Comparison of ENCODE assay signal across 14 cellular contexts in genomic region chr1:2175055-2175414, GRCh38. TPM values are rescaled to one million over a fixed set of nuclear protein-coding genes. Genes with fewer than 3 reads are reported as not detected.
DNase-seq lines count a peak whose midpoint lies in the region; ATAC-seq and TF ChIP-seq lines count a peak whose summit lies in the region.
"Had no signal": no experiment of that assay in that cellular context is flagged by ENCODE, and none has a peak within 500 bp of the region (broad histone marks: within the 10 kb centered on the region; RNA-seq: fewer than 3 reads in every experiment).

No MANE protein-coding gene starts in this region.

- intact Hi-C loops in activated T-helper 1 cell treated with anti-CD3 and anti-CD28 coated beads, Interleukin-12 subunit alpha, Interleukin-12 subunit beta, Interleukin-2, Interleukin-4 antibody, amounts not matched to agents 30 ng/mL and 10 ng/mL and 1 ng/mL, durations not matched to agents 14 hours and 24 hours and 36 hours (cut with micrococcal nuclease), result no loop called here
- intact Hi-C loops in lower lobe of right lung (cut with DNase I) (no loop called here), prostate gland (cut with DNase I) (no loop called here)

- no peaks in the 10 kb centered on the region for H3K9me3 Mint-ChIP-seq in activated T-cell treated with anti-CD3 and anti-CD28 coated beads, Interleukin-2, amount 50 U/mL, for 4 hours
- H3K9me3 Mint-ChIP-seq in activated T-helper 1 cell treated with anti-CD3 and anti-CD28 coated beads, Interleukin-12 subunit alpha, Interleukin-12 subunit beta, Interleukin-2, Interleukin-4 antibody, amounts not matched to agents 30 ng/mL and 10 ng/mL and 1 ng/mL, durations not matched to agents 14 hours and 24 hours and 36 hours, result no peaks in the 10 kb centered on the region
- H3K9me3 Mint-ChIP-seq: endodermal cell; stimulated activated naive CD8-positive, alpha-beta T cell treated with anti-CD3 and anti-CD28 coated beads, Interleukin-15, amount 100 ng/mL, for 72 hours; T-helper 1 cell treated with Interleukin-12 subunit alpha and Interleukin-12 subunit beta and Interleukin-4 antibody, amounts not matched to agents 30 μg/mL and 1 μg/mL, for 36 hours had no signal

- no peak overlapping the region for H3K27ac Mint-ChIP-seq in activated T-helper 1 cell treated with anti-CD3 and anti-CD28 coated beads, Interleukin-12 subunit alpha, Interleukin-12 subunit beta, Interleukin-2, Interleukin-4 antibody, amounts not matched to agents 30 ng/mL and 10 ng/mL and 1 ng/mL, durations not matched to agents 14 hours and 24 hours and 36 hours
- H3K27ac Mint-ChIP-seq: stimulated activated naive CD8-positive, alpha-beta T cell treated with anti-CD3 and anti-CD28 coated beads, Interleukin-15, amount 100 ng/mL, for 72 hours; T-helper 1 cell treated with Interleukin-12 subunit alpha and Interleukin-12 subunit beta and Interleukin-4 antibody, amounts not matched to agents 30 μg/mL and 1 μg/mL, for 36 hours had no signal

- H3K4me3 ChIP-seq in lower lobe of right lung (peak overlapping the region; percentile 43), subcutaneous abdominal adipose tissue (ENCODE audit: low read depth in 1 of 5, low read length in 5 of 5) (peak overlapping the region in 3 of 5 donors; percentile 52 to 64 (median 58)), prostate gland (no peak overlapping the region)

- H3K27me3 ChIP-seq in lower lobe of right lung (ENCODE audit: low read depth) (no peaks in the 10 kb centered on the region), subcutaneous abdominal adipose tissue (ENCODE audit: control insufficient read depth in 5 of 5, insufficient read depth in 4 of 5, low read length in 5 of 5) (peaks cover 3 to 29% (median 14%) of the 10 kb centered on the region in 5 donors), prostate gland (replicated peaks; ENCODE audit: insufficient read depth) (no peaks in the 10 kb centered on the region)
- H3K27me3 ChIP-seq: Peyer's patch had no signal

- no peak for TF ChIP-seq POLR2A in prostate gland (IDR thresholded peaks at IDR 0.05)

- no peaks in the 10 kb centered on the region for H3K27me3 Mint-ChIP-seq in activated T-cell treated with anti-CD3 and anti-CD28 coated beads, Interleukin-2, amount 50 U/mL, for 4 hours (ENCODE audit: low read depth)
- no peaks in the 10 kb centered on the region for H3K27me3 Mint-ChIP-seq in activated T-helper 1 cell treated with anti-CD3 and anti-CD28 coated beads, Interleukin-12 subunit alpha, Interleukin-12 subunit beta, Interleukin-2, Interleukin-4 antibody, amounts not matched to agents 30 ng/mL and 10 ng/mL and 1 ng/mL, durations not matched to agents 14 hours and 24 hours and 36 hours (ENCODE audit: insufficient read depth)
- H3K27me3 Mint-ChIP-seq: stimulated activated naive CD8-positive, alpha-beta T cell treated with anti-CD3 and anti-CD28 coated beads, Interleukin-15, amount 100 ng/mL, for 72 hours had no signal

- H3K36me3 Mint-ChIP-seq in activated T-cell treated with anti-CD3 and anti-CD28 coated beads, Interleukin-2, amount 50 U/mL, for 4 hours (ENCODE audit: insufficient read depth), result peaks cover 6% of the 10 kb centered on the region
- H3K36me3 Mint-ChIP-seq in activated T-helper 1 cell treated with anti-CD3 and anti-CD28 coated beads, Interleukin-12 subunit alpha, Interleukin-12 subunit beta, Interleukin-2, Interleukin-4 antibody, amounts not matched to agents 30 ng/mL and 10 ng/mL and 1 ng/mL, durations not matched to agents 14 hours and 24 hours and 36 hours (ENCODE audit: low read depth), result no peaks in the 10 kb centered on the region

- no peak overlapping the region for H3K27ac ChIP-seq in lower lobe of right lung
- no peak overlapping the region for H3K27ac ChIP-seq in subcutaneous abdominal adipose tissue (ENCODE audit: low read depth, low read length)
- H3K27ac ChIP-seq in prostate gland, result peak overlapping the region in 1 of 2 donors; percentile 42
- H3K27ac ChIP-seq: Peyer's patch had no signal

- WGBS in prostate gland, result 66% methylated on average over 9 of the region's 9 CpGs

- H3K4me1 Mint-ChIP-seq in activated T-cell treated with anti-CD3 and anti-CD28 coated beads, Interleukin-2, amount 50 U/mL, for 4 hours (ENCODE audit: low read depth), result peaks cover 4% of the 10 kb centered on the region
- H3K4me1 Mint-ChIP-seq in activated T-helper 1 cell treated with anti-CD3 and anti-CD28 coated beads, Interleukin-12 subunit alpha, Interleukin-12 subunit beta, Interleukin-2, Interleukin-4 antibody, amounts not matched to agents 30 ng/mL and 10 ng/mL and 1 ng/mL, durations not matched to agents 14 hours and 24 hours and 36 hours (ENCODE audit: low read depth), result no peaks in the 10 kb centered on the region
- H3K4me1 Mint-ChIP-seq: endodermal cell had no signal

- no peaks in the 10 kb centered on the region for H3K9me3 ChIP-seq in lower lobe of right lung
- no peaks in the 10 kb centered on the region for H3K9me3 ChIP-seq in subcutaneous abdominal adipose tissue (ENCODE audit: control insufficient read depth in 5 of 5, low read length in 5 of 5)
- no peaks in the 10 kb centered on the region for H3K9me3 ChIP-seq in prostate gland
- H3K9me3 ChIP-seq: Peyer's patch had no signal

- no peak for DNase-seq in activated T-cell treated with anti-CD3 and anti-CD28 coated beads, Interleukin-2, amount 50 U/mL, for 4 hours
- no peak for DNase-seq in activated T-cell treated with anti-CD3 and anti-CD28 coated beads, Interleukin-2, amount 50 U/mL, for 1 hour
- no peak for DNase-seq in activated T-helper 1 cell treated with anti-CD3 and anti-CD28 coated beads, Interleukin-12 subunit alpha, Interleukin-12 subunit beta, Interleukin-2, Interleukin-4 antibody, amounts not matched to agents 30 ng/mL and 10 ng/mL and 1 ng/mL, durations not matched to agents 14 hours and 24 hours and 36 hours (ENCODE audit: low spot score)
- DNase-seq in lower lobe of right lung, result no peak
- no peak for DNase-seq in prostate gland (ENCODE audit: low spot score)
- DNase-seq in NCI-H1930 (lab: John Stamatoyannopoulos, UW), result no peak
- DNase-seq: activated gamma-delta T cell; NCI-H187 treated with DMSO at 0.1 percent for 48 hours; stimulated activated naive CD8-positive, alpha-beta T cell treated with anti-CD3 and anti-CD28 coated beads, Interleukin-15, amount 100 ng/mL, for 72 hours had no signal

- H3K4me3 Mint-ChIP-seq in activated T-cell treated with anti-CD3 and anti-CD28 coated beads, Interleukin-2, amount 50 U/mL, for 4 hours, result peak overlapping the region; percentile 63
- H3K4me3 Mint-ChIP-seq in activated T-helper 1 cell treated with anti-CD3 and anti-CD28 coated beads, Interleukin-12 subunit alpha, Interleukin-12 subunit beta, Interleukin-2, Interleukin-4 antibody, amounts not matched to agents 30 ng/mL and 10 ng/mL and 1 ng/mL, durations not matched to agents 14 hours and 24 hours and 36 hours, result peak overlapping the region; percentile 39
- H3K4me3 Mint-ChIP-seq: endodermal cell; T-helper 1 cell treated with Interleukin-12 subunit alpha and Interleukin-12 subunit beta and Interleukin-4 antibody, amounts not matched to agents 30 μg/mL and 1 μg/mL, for 36 hours had no signal

- H3K36me3 ChIP-seq in lower lobe of right lung (peaks cover 29% of the 10 kb centered on the region), subcutaneous abdominal adipose tissue (ENCODE audit: control insufficient read depth in 5 of 5, insufficient read depth in 5 of 5, low read length in 5 of 5) (no peaks in the 10 kb centered on the region), prostate gland (no peaks in the 10 kb centered on the region)

- no peaks in the 10 kb centered on the region for H3K4me1 ChIP-seq in lower lobe of right lung
- peaks cover 0 to 10% (median 7%) of the 10 kb centered on the region in 5 donors for H3K4me1 ChIP-seq in subcutaneous abdominal adipose tissue (ENCODE audit: control insufficient read depth in 5 of 5, insufficient read depth in 5 of 5, low read length in 5 of 5)
- H3K4me1 ChIP-seq in prostate gland (replicated peaks), result no peaks in the 10 kb centered on the region

- TF ChIP-seq CTCF in lower lobe of right lung (IDR thresholded peaks at IDR 0.05) (no peak), prostate gland (IDR thresholded peaks at IDR 0.05) (no peak)

- H3K9ac ChIP-seq in subcutaneous abdominal adipose tissue (ENCODE audit: low read length in 5 of 5), result peak overlapping the region in 3 of 5 donors; percentile 28 to 71 (median 54)

- no peak for ATAC-seq in activated T-cell treated with anti-CD3 and anti-CD28 coated beads, Interleukin-2, amount 50 U/mL, for 4 hours
- ATAC-seq in lower lobe of right lung (no peak), GM21526 (IDR thresholded peaks at IDR 0.05; ENCODE audit: low FRiP score, unreplicated experiment) (no peak)
- ATAC-seq: stimulated activated naive CD8-positive, alpha-beta T cell treated with anti-CD3 and anti-CD28 coated beads, Interleukin-15, amount 100 ng/mL, for 72 hours had no signal

RNA-seq across cellular contexts. Expression of gene FAAP20, which starts 19.5 kb away (rescaled TPM):
- total RNA-seq in activated T-cell treated with anti-CD3 and anti-CD28 coated beads, Interleukin-2, amount 50 U/mL, for 4 hours, result 10 to 100 TPM; 67.8 to 82.3 (median 69.9) TPM
- 50.3 and 50.5 TPM in 2 replicates for total RNA-seq in activated T-helper 1 cell treated with anti-CD3 and anti-CD28 coated beads, Interleukin-12 subunit alpha, Interleukin-12 subunit beta, Interleukin-2, Interleukin-4 antibody, amounts not matched to agents 30 ng/mL and 10 ng/mL and 1 ng/mL, durations not matched to agents 14 hours and 24 hours and 36 hours
- total RNA-seq in lower lobe of right lung, result 50.9 TPM
- 10 to 100 TPM; 55.9 to 70.4 TPM for total RNA-seq in prostate gland

RNA-seq across cellular contexts. Expression of gene SKI, which starts 53.1 kb away (rescaled TPM):
- 10 to 100 TPM; 43.8 to 45.2 (median 44.7) TPM for total RNA-seq in activated T-cell treated with anti-CD3 and anti-CD28 coated beads, Interleukin-2, amount 50 U/mL, for 4 hours
- total RNA-seq in activated T-helper 1 cell treated with anti-CD3 and anti-CD28 coated beads, Interleukin-12 subunit alpha, Interleukin-12 subunit beta, Interleukin-2, Interleukin-4 antibody, amounts not matched to agents 30 ng/mL and 10 ng/mL and 1 ng/mL, durations not matched to agents 14 hours and 24 hours and 36 hours, result 38.3 and 44.5 TPM in 2 replicates
- total RNA-seq in lower lobe of right lung, result 90.0 TPM
- total RNA-seq in prostate gland, result 100 to 1,000 TPM in 1 of 2 donors, 10 to 100 TPM in 1; 46.2 to 114 TPM

Comparison
In these comparisons a context has a peak if more than half of its experiments do, and no peak if none do; other contexts are left out.
1. H3K4me3 ChIP-seq: peak in lower lobe of right lung (single experiment) and subcutaneous abdominal adipose tissue (3 of 5); none in prostate gland (0 of 2).